Comparison of ENCODE assay signal across 25 cellular contexts in genomic region chr2:65101071-65101470, GRCh38. TPM values are rescaled to one million over a fixed set of nuclear protein-coding genes. Genes with fewer than 3 reads are reported as not detected.
DNase-seq lines count a peak whose midpoint lies in the region; ATAC-seq, FAIRE-seq and TF ChIP-seq lines count a peak whose summit lies in the region.
"Had no signal": no experiment of that assay in that cellular context is flagged by ENCODE, and none has a peak within 500 bp of the region (broad histone marks: within the 10 kb centered on the region; RNA-seq: fewer than 3 reads in every experiment).

No MANE protein-coding gene starts in this region.

- WGBS in adrenal gland, 4 donors: 33 to 46% (median 40%) methylated on average over 3 of the region's 3 CpGs
- 87% methylated on average over 3 of the region's 3 CpGs for WGBS in HepG2 (ENCODE audit: low lambda C conversion rate)
- WGBS in pancreas, 2 donors: 50 to 57% methylated on average over 3 of the region's 3 CpGs

- H3K27me3 Mint-ChIP-seq in T-helper 17 cell (no peaks in the 10 kb centered on the region), HFFc6 (ENCODE audit: insufficient read depth) (no peaks in the 10 kb centered on the region)
- H3K27me3 Mint-ChIP-seq: CD4-positive, alpha-beta T cell; IgD-negative memory B cell had no signal

- TF ChIP-seq EP300 in HepG2 (IDR thresholded peaks at IDR 0.05; ENCODE audit: low read depth in 2 of 2, low read length in 2 of 2) (no peak), HepG2 (CRISPR knock-in tag; IDR thresholded peaks at IDR 0.05; ENCODE audit: borderline replicate concordance) (no peak)

- H3K27ac Mint-ChIP-seq in T-helper 17 cell (peak overlapping the region; percentile 47), HFFc6 (no peak overlapping the region; the same call in 1 of the 2 replicates)
- H3K27ac Mint-ChIP-seq: CD4-positive, alpha-beta T cell had no signal

- no peak for ATAC-seq in T-helper 17 cell
- peak; percentile 48; the same call in 1 of the 3 replicates for ATAC-seq in HepG2
- ATAC-seq in pancreas: peak in 3 of 4 donors; percentile 11 to 46 (median 44)
- ATAC-seq: GM12878 had no signal

- peaks cover 2% of the 10 kb centered on the region for H3K36me3 Mint-ChIP-seq in T-helper 17 cell (ENCODE audit: low read depth)
- peaks cover 30% of the 10 kb centered on the region for H3K36me3 Mint-ChIP-seq in HFFc6 (ENCODE audit: low read depth)

- H3K4me3 Mint-ChIP-seq in T-helper 17 cell (no peak overlapping the region), HFFc6 (no peak overlapping the region)
- H3K4me3 Mint-ChIP-seq: CD4-positive, alpha-beta T cell; IgD-negative memory B cell had no signal

- no peak for TF ChIP-seq RAD21 in HepG2 (CRISPR knock-in tag; IDR thresholded peaks at IDR 0.05)

- FAIRE-seq in HepG2 (lab: Jason Lieb, UNC) (no peak), pancreas (lab: Jason Lieb, UNC) (no peak)
- FAIRE-seq: GM12878, H54 had no signal

- DNase-seq in T-helper 17 cell (no peak), adrenal gland (peak in 3 of 7 donors; percentile 31 to 51 (median 40)), HepG2 (ENCODE audit: low spot score) (no peak), pancreas (no peak), ascending aorta (ENCODE audit: low spot score in 2 of 2) (no peak), DMS 273 (lab: John Stamatoyannopoulos, UW; ENCODE audit: unreplicated experiment) (no peak), HFFc6 (no peak)
- DNase-seq in stimulated activated naive CD4-positive, alpha-beta T cell (lab: John Stamatoyannopoulos, UW): no peak
- DNase-seq: ACHN; CD4-positive, alpha-beta T cell; COR-L47; DMS 273 treated with DMSO at 0.1 percent for 48 hours; DMS79 treated with DMSO at 0.1 percent for 48 hours; Karpas-422; MV-4-11; NCI-H1105 treated with DMSO at 0.1 percent for 48 hours; NCI-H2029 treated with DMSO at 0.1 percent for 48 hours; NCI-H226; NCI-H510A treated with DMSO at 0.1 percent for 48 hours; NCI-H748 treated with DMSO at 0.1 percent for 48 hours had no signal

- no peak overlapping the region for H2AFZ ChIP-seq in HepG2 (ENCODE audit: low read length)

- intact Hi-C loops in adrenal gland (cut with DNase I): no loop called here
- intact Hi-C loops in HepG2 (cut with micrococcal nuclease; ENCODE audit: unreplicated experiment): no loop called here
- intact Hi-C loops in pancreas (cut with DNase I): no loop called here
- intact Hi-C loops in ascending aorta (cut with DNase I): no loop called here

- peak overlapping the region in 3 of 5 donors; percentile 30 to 46 (median 37) for H3K27ac ChIP-seq in adrenal gland
- H3K27ac ChIP-seq in HepG2 (ENCODE audit: extremely low read length, insufficient read depth, low read length): no peak overlapping the region
- no peak overlapping the region for H3K27ac ChIP-seq in pancreas
- no peak overlapping the region for H3K27ac ChIP-seq in ascending aorta
- H3K27ac ChIP-seq: BLaER1, RWPE1 had no signal

- H3K9ac ChIP-seq in HepG2 (ENCODE audit: insufficient read depth, low read depth, low read length): no peak overlapping the region
- H3K9ac ChIP-seq: BLaER1 had no signal

- TF ChIP-seq POLR2A in adrenal gland (IDR thresholded peaks at IDR 0.05) (no peak), HepG2 (IDR thresholded peaks at IDR 0.05; ENCODE audit: insufficient read depth in 1 of 2, low read depth in 2 of 2, low read length in 2 of 2) (no peak)

- peaks cover 85% of the 10 kb centered on the region for H3K79me2 ChIP-seq in HepG2 (ENCODE audit: insufficient read depth, low read length)

- POLR2A ChIA-PET in HepG2 (lab: Yijun Ruan, JAX): interaction anchor here (1.3 to 1.7 kb wide), 2 partner anchors 29 to 86 kb away, joined by 4 to 7 read pairs; partner anchors contain the start of gene RAB1A

- H3K4me3 ChIP-seq in adrenal gland (no peak overlapping the region), HepG2 (replicated peaks in 1 of 3; ENCODE audit: insufficient read depth in 1 of 3, low read depth in 2 of 3, low read length in 3 of 3) (no peak overlapping the region), pancreas (no peak overlapping the region), ascending aorta (no peak overlapping the region)
- H3K4me3 ChIP-seq: BLaER1, GM12878 had no signal

- BruUV-seq in HepG2 (replicated peaks; lab: Mats Ljungman, UMichigan): TSS peak; percentile 24

- peaks cover 51% of the 10 kb centered on the region for H4K20me1 ChIP-seq in HepG2 (ENCODE audit: insufficient read depth, low read length)

- H3K36me3 ChIP-seq in adrenal gland (replicated peaks in 1 of 2) (peaks cover 0 to 30% of the 10 kb centered on the region in 2 donors), HepG2 (replicated peaks in 1 of 2; ENCODE audit: control insufficient read depth in 1 of 2, insufficient read depth in 2 of 2, low read length in 2 of 2) (peaks cover 26 to 82% of the 10 kb centered on the region in 2 experiments), pancreas (peaks cover 0 to 28% (median 0%) of the 10 kb centered on the region in 3 donors), ascending aorta (peaks cover 16 to 58% of the 10 kb centered on the region in 2 donors)

- H3K27me3 ChIP-seq in adrenal gland (no peaks in the 10 kb centered on the region), HepG2 (ENCODE audit: control insufficient read depth in 1 of 2, insufficient read depth in 2 of 2, low read length in 2 of 2) (no peaks in the 10 kb centered on the region), pancreas (no peaks in the 10 kb centered on the region), ascending aorta (no peaks in the 10 kb centered on the region)
- H3K27me3 ChIP-seq: BLaER1 had no signal

- H3K4me1 ChIP-seq in adrenal gland (replicated peaks in 1 of 2) (peaks cover 19 to 56% of the 10 kb centered on the region in 2 donors), HepG2 (ENCODE audit: insufficient read depth, low read length) (peaks cover 19% of the 10 kb centered on the region), pancreas (peaks cover 3 to 18% (median 15%) of the 10 kb centered on the region in 3 donors), ascending aorta (peaks cover 2 to 17% of the 10 kb centered on the region in 2 donors)
- H3K4me1 ChIP-seq: BLaER1 had no signal

- H3K4me1 Mint-ChIP-seq in T-helper 17 cell (peaks cover 20% of the 10 kb centered on the region), HFFc6 (ENCODE audit: low read depth) (peaks cover 32% of the 10 kb centered on the region)

- H3K9me3 ChIP-seq in T-helper 17 cell (ENCODE audit: control insufficient read depth, low read length, poor library complexity, severe bottlenecking): no peaks in the 10 kb centered on the region
- no peaks in the 10 kb centered on the region for H3K9me3 ChIP-seq in adrenal gland (replicated peaks in 1 of 3)
- H3K9me3 ChIP-seq in HepG2 (ENCODE audit: low read length): no peaks in the 10 kb centered on the region
- no peaks in the 10 kb centered on the region for H3K9me3 ChIP-seq in pancreas
- no peaks in the 10 kb centered on the region for H3K9me3 ChIP-seq in ascending aorta

- no peaks in the 10 kb centered on the region for H3K9me3 Mint-ChIP-seq in HFFc6
- H3K9me3 Mint-ChIP-seq: CD4-positive, alpha-beta T cell; IgD-negative memory B cell had no signal

- CTCF ChIA-PET in HepG2 (lab: Yijun Ruan, JAX; ENCODE audit: low intra/inter-chr PET ratio, low total read pairs): no interaction called here

- no peak overlapping the region for H3K4me2 ChIP-seq in HepG2 (ENCODE audit: low read depth, low read length)
- H3K4me2 ChIP-seq: BLaER1 had no signal

- no peak for TF ChIP-seq CTCF in adrenal gland (IDR thresholded peaks at IDR 0.05)
- TF ChIP-seq CTCF in HepG2 (CRISPR knock-in tag; IDR thresholded peaks at IDR 0.05): no peak
- TF ChIP-seq CTCF in pancreas (IDR thresholded peaks at IDR 0.05): no peak
- TF ChIP-seq CTCF in ascending aorta (IDR thresholded peaks at IDR 0.05): no peak
- no peak for TF ChIP-seq CTCF in HFFc6 (IDR thresholded peaks at IDR 0.05)

- in situ Hi-C loops in HepG2 (cut with HindIII; ENCODE audit: extremely low pct_ligation_motif_present, low pct_unique_long_range_greater_than_20kb): no loop called here

RNA-seq across cellular contexts. Expression of gene RAB1A, which starts 28.8 kb away (rescaled TPM):
- total RNA-seq in T-helper 17 cell (10 to 100 TPM; 65.2 to 78.1 TPM), adrenal gland (100 to 1,000 TPM in 6 of 8 donors, 10 to 100 TPM in 2; 53.8 to 213 (median 136) TPM), HepG2 (2016; rRNA removed; fragmentation: Illumina TruSeq; extraction: Trizol) (206 and 311 TPM in 2 replicates), pancreas (10 to 100 TPM; 47.3 to 84.0 (median 69.4) TPM), ascending aorta (56.4 TPM)
- polyA plus RNA-seq in adrenal gland (100 to 1,000 TPM in 1 of 3 donors, 10 to 100 TPM in 2; 70.0 to 235 (median 77.9) TPM), HepG2 (2011; rRNA removed) (174 and 226 TPM in 2 replicates), pancreas (10 to 100 TPM; 43.1 to 70.4 TPM)
- total RNA-seq in HepG2 (2016; cell fraction: cytosol; rRNA removed; fragmentation: Illumina TruSeq; extraction: Trizol; ENCODE audit: low read depth): 27.8 and 28.9 TPM in 2 replicates
- 208 and 306 TPM in 2 replicates for total RNA-seq in HepG2 (2016; cell fraction: insoluble cytoplasmic fraction; rRNA removed; fragmentation: Illumina TruSeq; extraction: Trizol)
- 98.9 and 106 TPM in 2 replicates for total RNA-seq in HepG2 (2016; cell fraction: membrane; rRNA removed; fragmentation: Illumina TruSeq; extraction: Trizol)
- 101 and 108 TPM in 2 replicates for total RNA-seq in HepG2 (2016; cell fraction: nucleus; rRNA removed; fragmentation: Illumina TruSeq; extraction: Trizol)
- polyA plus RNA-seq in HepG2 (2011; cell fraction: cytosol; rRNA removed): 101 and 153 TPM in 2 replicates
- polyA plus RNA-seq in HepG2 (2011; cell fraction: nucleus; rRNA removed): 26.7 and 44.5 TPM in 2 replicates
- polyA plus RNA-seq in HepG2 (2012): 237 and 266 TPM in 2 replicates
- 46.4 and 51.5 TPM in 2 replicates for polyA plus RNA-seq in HepG2 (2016; cell fraction: cytosol; fragmentation: Illumina TruSeq; extraction: Trizol; ENCODE audit: low read depth)
- polyA plus RNA-seq in HepG2 (2016; cell fraction: insoluble cytoplasmic fraction; fragmentation: Illumina TruSeq; extraction: Trizol; ENCODE audit: low read depth): 489 and 498 TPM in 2 replicates
- polyA plus RNA-seq in HepG2 (2016; cell fraction: membrane; fragmentation: Illumina TruSeq; extraction: Trizol; ENCODE audit: low read depth): 122 and 126 TPM in 2 replicates
- polyA plus RNA-seq in HepG2 (2016; cell fraction: nucleus; fragmentation: Illumina TruSeq; extraction: Trizol; ENCODE audit: insufficient read depth, low read depth): 219 and 228 TPM in 2 replicates
- 26.5 and 48.9 TPM in 2 replicates for polyA minus RNA-seq in HepG2 (2011; rRNA and poly(A)+ RNA removed; ENCODE audit: low replicate concordance)
- 83.1 and 93.6 TPM in 2 replicates for polyA minus RNA-seq in HepG2 (2011; cell fraction: cytosol; rRNA and poly(A)+ RNA removed)
- 58.2 and 71.1 TPM in 2 replicates for polyA minus RNA-seq in HepG2 (2011; cell fraction: nucleus; rRNA and poly(A)+ RNA removed)
- 100 to 1,000 TPM; 204 to 230 (median 222) TPM for total RNA-seq in HFFc6 (2021; fragmentation: NEBNext Ultra II Directional; extraction: Animal tissue kit (Norgen Biotek cat#: 25700))

RNA-seq across cellular contexts. Expression of gene CEP68, which starts 44.9 kb away (rescaled TPM):
- total RNA-seq in T-helper 17 cell (10 to 100 TPM; 13.6 to 22.5 TPM), adrenal gland (10 to 100 TPM in 6 of 8 donors, 1 to 10 TPM in 2; 8.0 to 19.3 (median 14.3) TPM), HepG2 (2016; rRNA removed; fragmentation: Illumina TruSeq; extraction: Trizol) (5.7 TPM in 2 replicates), pancreas (10 to 100 TPM in 4 of 6 donors, 1 to 10 TPM in 2; 4.4 to 13.2 (median 10.7) TPM), ascending aorta (30.8 TPM)
- polyA plus RNA-seq in adrenal gland (10 to 100 TPM in 1 of 3 donors, 1 to 10 TPM in 2; 5.6 to 10.9 (median 7.2) TPM), HepG2 (2011; rRNA removed) (9.3 and 12.5 TPM in 2 replicates), pancreas (1 to 10 TPM; 4.8 to 7.0 TPM)
- total RNA-seq in HepG2 (2016; cell fraction: cytosol; rRNA removed; fragmentation: Illumina TruSeq; extraction: Trizol; ENCODE audit: low read depth): 1.9 TPM in 2 replicates
- total RNA-seq in HepG2 (2016; cell fraction: insoluble cytoplasmic fraction; rRNA removed; fragmentation: Illumina TruSeq; extraction: Trizol): 5.6 and 6.0 TPM in 2 replicates
- total RNA-seq in HepG2 (2016; cell fraction: membrane; rRNA removed; fragmentation: Illumina TruSeq; extraction: Trizol): 3.4 and 4.0 TPM in 2 replicates
- 7.9 and 8.3 TPM in 2 replicates for total RNA-seq in HepG2 (2016; cell fraction: nucleus; rRNA removed; fragmentation: Illumina TruSeq; extraction: Trizol)
- 4.1 and 4.8 TPM in 2 replicates for polyA plus RNA-seq in HepG2 (2011; cell fraction: cytosol; rRNA removed)
- polyA plus RNA-seq in HepG2 (2011; cell fraction: nucleus; rRNA removed): 13.9 and 15.6 TPM in 2 replicates
- polyA plus RNA-seq in HepG2 (2012): 5.5 and 6.4 TPM in 2 replicates
- 1.7 and 2.8 TPM in 2 replicates for polyA plus RNA-seq in HepG2 (2016; cell fraction: cytosol; fragmentation: Illumina TruSeq; extraction: Trizol; ENCODE audit: low read depth)
- polyA plus RNA-seq in HepG2 (2016; cell fraction: insoluble cytoplasmic fraction; fragmentation: Illumina TruSeq; extraction: Trizol; ENCODE audit: low read depth): 5.5 and 8.7 TPM in 2 replicates
- 3.2 and 3.8 TPM in 2 replicates for polyA plus RNA-seq in HepG2 (2016; cell fraction: membrane; fragmentation: Illumina TruSeq; extraction: Trizol; ENCODE audit: low read depth)
- 8.7 and 9.2 TPM in 2 replicates for polyA plus RNA-seq in HepG2 (2016; cell fraction: nucleus; fragmentation: Illumina TruSeq; extraction: Trizol; ENCODE audit: insufficient read depth, low read depth)
- polyA minus RNA-seq in HepG2 (2011; rRNA and poly(A)+ RNA removed; ENCODE audit: low replicate concordance): 8.4 and 44.8 TPM in 2 replicates
- polyA minus RNA-seq in HepG2 (2011; cell fraction: cytosol; rRNA and poly(A)+ RNA removed): 5.8 and 6.2 TPM in 2 replicates
- 22.0 and 22.4 TPM in 2 replicates for polyA minus RNA-seq in HepG2 (2011; cell fraction: nucleus; rRNA and poly(A)+ RNA removed)
- total RNA-seq in HFFc6 (2021; fragmentation: NEBNext Ultra II Directional; extraction: Animal tissue kit (Norgen Biotek cat#: 25700)): 1 to 10 TPM; 5.7 to 9.7 (median 7.1) TPM

Comparison
In these comparisons a context has a peak if more than half of its experiments do, and no peak if none do; other contexts are left out.
1. H3K27ac ChIP-seq: peak in adrenal gland (3 of 5); none in HepG2 (single experiment), pancreas (0 of 4) and ascending aorta (0 of 2).